Comparison of ENCODE assay signal across 1 cellular context in the genomic region with DNA sequence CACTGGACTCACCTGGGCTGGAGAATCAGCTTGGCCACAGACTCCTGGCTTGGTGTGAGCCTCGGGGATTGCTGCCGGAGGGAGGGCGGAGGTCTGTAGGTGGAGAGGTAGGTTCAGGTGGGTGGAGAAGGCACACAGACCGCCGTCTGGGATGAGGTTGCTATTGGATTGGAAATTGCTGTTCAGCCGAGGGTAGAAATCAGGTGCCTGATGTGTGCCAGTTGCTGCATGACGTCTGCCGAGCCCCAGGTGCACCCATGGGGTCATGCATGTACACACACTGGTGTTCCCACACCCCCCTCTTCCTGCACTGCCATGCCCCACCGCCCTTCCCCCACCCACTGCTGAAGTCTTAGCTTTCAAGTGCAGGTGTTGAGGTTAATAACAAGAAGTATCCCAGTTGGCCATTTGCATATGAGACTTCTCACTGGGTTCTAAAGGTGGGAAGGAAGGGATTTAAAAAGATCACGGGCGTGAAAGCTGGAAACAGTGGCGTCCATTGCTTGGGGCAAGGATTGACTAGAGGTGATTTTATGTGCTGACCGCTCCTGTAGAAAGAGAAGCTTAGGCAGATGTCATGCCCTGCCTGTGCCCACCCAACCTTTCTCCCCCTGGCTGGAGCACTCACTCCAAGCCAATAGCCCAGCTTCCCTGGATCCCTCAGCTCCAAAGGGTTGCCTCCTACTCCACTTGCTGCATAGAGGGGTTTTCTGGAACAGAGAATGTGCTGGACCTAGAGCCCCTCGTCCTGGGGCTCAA.
A peak's percentile ranks its signal among the peaks of the same experiment; 100 is the strongest.
TF ChIP-seq lines count a peak whose summit lies in the region.

No MANE protein-coding gene starts in this region.

TF ChIP-seq in GM12878, 131 proteins besides CTCF, POLR2A, EP300 and RAD21 (continued from another document):
- TF ChIP-seq BHLHE40 (IDR thresholded peaks at IDR 0.05; ENCODE audit: borderline replicate concordance in 1 of 2, low read depth in 2 of 2, low read length in 1 of 2) (peak; percentile 63 to 73), NR2F1 (conservative IDR thresholded peaks at IDR 0.05) (no peak; the same call in 1 of the 2 replicates), BMI1 (IDR thresholded peaks at IDR 0.05; ENCODE audit: borderline replicate concordance) (no peak), HDAC2 (IDR thresholded peaks at IDR 0.05) (no peak), NFIC (IDR thresholded peaks at IDR 0.05; ENCODE audit: low read depth, low read length) (peak; percentile 68; the same call in 1 of the 2 replicates), NRF1 (conservative IDR thresholded peaks at IDR 0.05; ENCODE audit: low read depth, low read length) (no peak), CEBPB (IDR thresholded peaks at IDR 0.05; ENCODE audit: borderline replicate concordance in 1 of 2, low read depth in 2 of 2, low read length in 2 of 2) (no peak), SRF (IDR thresholded peaks at IDR 0.05; ENCODE audit: low read depth in 2 of 2, low read length in 2 of 2) (no peak), DPF2 (IDR thresholded peaks at IDR 0.05) (no peak), MYC (IDR thresholded peaks at IDR 0.05; ENCODE audit: insufficient read depth, insufficient read length, insufficient replicate concordance, low read length, severe bottlenecking) (no peak), MEF2A (IDR thresholded peaks at IDR 0.05; ENCODE audit: insufficient read depth, low read depth, low read length) (0 out of 2 replicates have a peak, but pooled peaks have one; percentile 49), RBBP5 (conservative IDR thresholded peaks at IDR 0.05) (no peak), SMAD5 (IDR thresholded peaks at IDR 0.05; ENCODE audit: low read depth) (no peak), TARDBP (IDR thresholded peaks at IDR 0.05; ENCODE audit: borderline replicate concordance) (no peak), SUZ12 (IDR thresholded peaks at IDR 0.05; ENCODE audit: unreplicated experiment) (no peak), TCF3 (IDR thresholded peaks at IDR 0.05; ENCODE audit: borderline replicate concordance, insufficient read depth, low read depth, low read length) (peak; percentile 96), LARP7 (IDR thresholded peaks at IDR 0.05) (no peak), CHD4 (IDR thresholded peaks at IDR 0.05) (no peak), IRF4 (IDR thresholded peaks at IDR 0.05; ENCODE audit: low read depth, low read length) (0 out of 2 replicates have a peak, but pooled peaks have one; percentile 24), NR2C1 (IDR thresholded peaks at IDR 0.05) (no peak), TCF12 (IDR thresholded peaks at IDR 0.05; ENCODE audit: low read depth, low read length) (peak; percentile 96), BRCA1 (IDR thresholded peaks at IDR 0.05; ENCODE audit: low read depth, low read length) (no peak), CREM (IDR thresholded peaks at IDR 0.05; ENCODE audit: low read depth) (peak; percentile 47; the same call in 1 of the 2 replicates), NR2C2 (IDR thresholded peaks at IDR 0.05; ENCODE audit: borderline replicate concordance, control insufficient read depth, insufficient read length, low read depth) (no peak), JUND (IDR thresholded peaks at IDR 0.05; ENCODE audit: low read depth, low read length) (no peak), ZNF217 (IDR thresholded peaks at IDR 0.05) (no peak)
- TF ChIP-seq, protein P1, sequence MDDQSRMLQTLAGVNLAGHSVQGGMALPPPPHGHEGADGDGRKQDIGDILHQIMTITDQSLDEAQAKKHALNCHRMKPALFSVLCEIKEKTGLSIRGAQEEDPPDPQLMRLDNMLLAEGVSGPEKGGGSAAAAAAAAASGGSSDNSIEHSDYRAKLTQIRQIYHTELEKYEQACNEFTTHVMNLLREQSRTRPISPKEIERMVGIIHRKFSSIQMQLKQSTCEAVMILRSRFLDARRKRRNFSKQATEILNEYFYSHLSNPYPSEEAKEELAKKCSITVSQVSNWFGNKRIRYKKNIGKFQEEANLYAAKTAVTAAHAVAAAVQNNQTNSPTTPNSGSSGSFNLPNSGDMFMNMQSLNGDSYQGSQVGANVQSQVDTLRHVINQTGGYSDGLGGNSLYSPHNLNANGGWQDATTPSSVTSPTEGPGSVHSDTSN (IDR thresholded peaks at IDR 0.05; ENCODE audit: insufficient replicate concordance, low read depth, low read length) = no peak
- TF ChIP-seq, protein P2, sequence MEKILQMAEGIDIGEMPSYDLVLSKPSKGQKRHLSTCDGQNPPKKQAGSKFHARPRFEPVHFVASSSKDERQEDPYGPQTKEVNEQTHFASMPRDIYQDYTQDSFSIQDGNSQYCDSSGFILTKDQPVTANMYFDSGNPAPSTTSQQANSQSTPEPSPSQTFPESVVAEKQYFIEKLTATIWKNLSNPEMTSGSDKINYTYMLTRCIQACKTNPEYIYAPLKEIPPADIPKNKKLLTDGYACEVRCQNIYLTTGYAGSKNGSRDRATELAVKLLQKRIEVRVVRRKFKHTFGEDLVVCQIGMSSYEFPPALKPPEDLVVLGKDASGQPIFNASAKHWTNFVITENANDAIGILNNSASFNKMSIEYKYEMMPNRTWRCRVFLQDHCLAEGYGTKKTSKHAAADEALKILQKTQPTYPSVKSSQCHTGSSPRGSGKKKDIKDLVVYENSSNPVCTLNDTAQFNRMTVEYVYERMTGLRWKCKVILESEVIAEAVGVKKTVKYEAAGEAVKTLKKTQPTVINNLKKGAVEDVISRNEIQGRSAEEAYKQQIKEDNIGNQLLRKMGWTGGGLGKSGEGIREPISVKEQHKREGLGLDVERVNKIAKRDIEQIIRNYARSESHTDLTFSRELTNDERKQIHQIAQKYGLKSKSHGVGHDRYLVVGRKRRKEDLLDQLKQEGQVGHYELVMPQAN (conservative IDR thresholded peaks at IDR 0.05) = no peak
- TF ChIP-seq, protein P3, sequence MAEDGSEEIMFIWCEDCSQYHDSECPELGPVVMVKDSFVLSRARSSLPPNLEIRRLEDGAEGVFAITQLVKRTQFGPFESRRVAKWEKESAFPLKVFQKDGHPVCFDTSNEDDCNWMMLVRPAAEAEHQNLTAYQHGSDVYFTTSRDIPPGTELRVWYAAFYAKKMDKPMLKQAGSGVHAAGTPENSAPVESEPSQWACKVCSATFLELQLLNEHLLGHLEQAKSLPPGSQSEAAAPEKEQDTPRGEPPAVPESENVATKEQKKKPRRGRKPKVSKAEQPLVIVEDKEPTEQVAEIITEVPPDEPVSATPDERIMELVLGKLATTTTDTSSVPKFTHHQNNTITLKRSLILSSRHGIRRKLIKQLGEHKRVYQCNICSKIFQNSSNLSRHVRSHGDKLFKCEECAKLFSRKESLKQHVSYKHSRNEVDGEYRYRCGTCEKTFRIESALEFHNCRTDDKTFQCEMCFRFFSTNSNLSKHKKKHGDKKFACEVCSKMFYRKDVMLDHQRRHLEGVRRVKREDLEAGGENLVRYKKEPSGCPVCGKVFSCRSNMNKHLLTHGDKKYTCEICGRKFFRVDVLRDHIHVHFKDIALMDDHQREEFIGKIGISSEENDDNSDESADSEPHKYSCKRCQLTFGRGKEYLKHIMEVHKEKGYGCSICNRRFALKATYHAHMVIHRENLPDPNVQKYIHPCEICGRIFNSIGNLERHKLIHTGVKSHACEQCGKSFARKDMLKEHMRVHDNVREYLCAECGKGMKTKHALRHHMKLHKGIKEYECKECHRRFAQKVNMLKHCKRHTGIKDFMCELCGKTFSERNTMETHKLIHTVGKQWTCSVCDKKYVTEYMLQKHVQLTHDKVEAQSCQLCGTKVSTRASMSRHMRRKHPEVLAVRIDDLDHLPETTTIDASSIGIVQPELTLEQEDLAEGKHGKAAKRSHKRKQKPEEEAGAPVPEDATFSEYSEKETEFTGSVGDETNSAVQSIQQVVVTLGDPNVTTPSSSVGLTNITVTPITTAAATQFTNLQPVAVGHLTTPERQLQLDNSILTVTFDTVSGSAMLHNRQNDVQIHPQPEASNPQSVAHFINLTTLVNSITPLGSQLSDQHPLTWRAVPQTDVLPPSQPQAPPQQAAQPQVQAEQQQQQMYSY (CRISPR knock-in tag; IDR thresholded peaks at IDR 0.05) = no peak
- TF ChIP-seq, protein P4, sequence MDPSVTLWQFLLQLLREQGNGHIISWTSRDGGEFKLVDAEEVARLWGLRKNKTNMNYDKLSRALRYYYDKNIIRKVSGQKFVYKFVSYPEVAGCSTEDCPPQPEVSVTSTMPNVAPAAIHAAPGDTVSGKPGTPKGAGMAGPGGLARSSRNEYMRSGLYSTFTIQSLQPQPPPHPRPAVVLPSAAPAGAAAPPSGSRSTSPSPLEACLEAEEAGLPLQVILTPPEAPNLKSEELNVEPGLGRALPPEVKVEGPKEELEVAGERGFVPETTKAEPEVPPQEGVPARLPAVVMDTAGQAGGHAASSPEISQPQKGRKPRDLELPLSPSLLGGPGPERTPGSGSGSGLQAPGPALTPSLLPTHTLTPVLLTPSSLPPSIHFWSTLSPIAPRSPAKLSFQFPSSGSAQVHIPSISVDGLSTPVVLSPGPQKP (IDR thresholded peaks at IDR 0.05; ENCODE audit: low read depth, low read length) = no peak
- TF ChIP-seq, protein P5, sequence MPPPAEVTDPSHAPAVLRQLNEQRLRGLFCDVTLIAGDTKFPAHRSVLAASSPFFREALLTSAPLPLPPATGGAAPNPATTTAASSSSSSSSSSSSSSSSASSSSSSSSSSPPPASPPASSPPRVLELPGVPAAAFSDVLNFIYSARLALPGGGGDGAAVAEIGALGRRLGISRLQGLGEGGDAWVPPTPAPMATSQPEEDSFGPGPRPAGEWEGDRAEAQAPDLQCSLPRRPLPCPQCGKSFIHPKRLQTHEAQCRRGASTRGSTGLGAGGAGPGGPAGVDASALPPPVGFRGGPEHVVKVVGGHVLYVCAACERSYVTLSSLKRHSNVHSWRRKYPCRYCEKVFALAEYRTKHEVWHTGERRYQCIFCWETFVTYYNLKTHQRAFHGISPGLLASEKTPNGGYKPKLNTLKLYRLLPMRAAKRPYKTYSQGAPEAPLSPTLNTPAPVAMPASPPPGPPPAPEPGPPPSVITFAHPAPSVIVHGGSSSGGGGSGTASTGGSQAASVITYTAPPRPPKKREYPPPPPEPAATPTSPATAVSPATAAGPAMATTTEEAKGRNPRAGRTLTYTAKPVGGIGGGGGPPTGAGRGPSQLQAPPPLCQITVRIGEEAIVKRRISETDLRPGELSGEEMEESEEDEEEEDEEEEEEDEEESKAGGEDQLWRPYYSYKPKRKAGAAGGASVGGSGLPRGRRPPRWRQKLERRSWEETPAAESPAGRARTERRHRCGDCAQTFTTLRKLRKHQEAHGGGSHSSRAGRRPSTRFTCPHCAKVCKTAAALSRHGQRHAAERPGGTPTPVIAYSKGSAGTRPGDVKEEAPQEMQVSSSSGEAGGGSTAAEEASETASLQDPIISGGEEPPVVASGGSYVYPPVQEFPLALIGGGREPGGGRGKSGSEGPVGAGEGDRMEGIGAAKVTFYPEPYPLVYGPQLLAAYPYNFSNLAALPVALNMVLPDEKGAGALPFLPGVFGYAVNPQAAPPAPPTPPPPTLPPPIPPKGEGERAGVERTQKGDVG (CRISPR knock-in tag; IDR thresholded peaks at IDR 0.05) = no peak
- TF ChIP-seq, protein P6, sequence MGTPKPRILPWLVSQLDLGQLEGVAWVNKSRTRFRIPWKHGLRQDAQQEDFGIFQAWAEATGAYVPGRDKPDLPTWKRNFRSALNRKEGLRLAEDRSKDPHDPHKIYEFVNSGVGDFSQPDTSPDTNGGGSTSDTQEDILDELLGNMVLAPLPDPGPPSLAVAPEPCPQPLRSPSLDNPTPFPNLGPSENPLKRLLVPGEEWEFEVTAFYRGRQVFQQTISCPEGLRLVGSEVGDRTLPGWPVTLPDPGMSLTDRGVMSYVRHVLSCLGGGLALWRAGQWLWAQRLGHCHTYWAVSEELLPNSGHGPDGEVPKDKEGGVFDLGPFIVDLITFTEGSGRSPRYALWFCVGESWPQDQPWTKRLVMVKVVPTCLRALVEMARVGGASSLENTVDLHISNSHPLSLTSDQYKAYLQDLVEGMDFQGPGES (IDR thresholded peaks at IDR 0.05) = no peak
- TF ChIP-seq, protein P7, sequence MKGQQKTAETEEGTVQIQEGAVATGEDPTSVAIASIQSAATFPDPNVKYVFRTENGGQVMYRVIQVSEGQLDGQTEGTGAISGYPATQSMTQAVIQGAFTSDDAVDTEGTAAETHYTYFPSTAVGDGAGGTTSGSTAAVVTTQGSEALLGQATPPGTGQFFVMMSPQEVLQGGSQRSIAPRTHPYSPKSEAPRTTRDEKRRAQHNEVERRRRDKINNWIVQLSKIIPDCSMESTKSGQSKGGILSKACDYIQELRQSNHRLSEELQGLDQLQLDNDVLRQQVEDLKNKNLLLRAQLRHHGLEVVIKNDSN (IDR thresholded peaks at IDR 0.05; ENCODE audit: borderline replicate concordance, extremely low read length, insufficient read depth, low read depth, low read length) = no peak
- TF ChIP-seq, protein P8, sequence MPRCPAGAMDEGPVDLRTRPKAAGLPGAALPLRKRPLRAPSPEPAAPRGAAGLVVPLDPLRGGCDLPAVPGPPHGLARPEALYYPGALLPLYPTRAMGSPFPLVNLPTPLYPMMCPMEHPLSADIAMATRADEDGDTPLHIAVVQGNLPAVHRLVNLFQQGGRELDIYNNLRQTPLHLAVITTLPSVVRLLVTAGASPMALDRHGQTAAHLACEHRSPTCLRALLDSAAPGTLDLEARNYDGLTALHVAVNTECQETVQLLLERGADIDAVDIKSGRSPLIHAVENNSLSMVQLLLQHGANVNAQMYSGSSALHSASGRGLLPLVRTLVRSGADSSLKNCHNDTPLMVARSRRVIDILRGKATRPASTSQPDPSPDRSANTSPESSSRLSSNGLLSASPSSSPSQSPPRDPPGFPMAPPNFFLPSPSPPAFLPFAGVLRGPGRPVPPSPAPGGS (IDR thresholded peaks at IDR 0.05; ENCODE audit: borderline replicate concordance, insufficient read depth, low read depth, low read length, poor library complexity, severe bottlenecking) = peak; percentile 76
